ENCODE assay signal across 8 cellular contexts in genomic region chr20:25058051-25058796, GRCh38. TPM values are rescaled to one million over a fixed set of nuclear protein-coding genes. Genes with fewer than 3 reads are reported as not detected.
DNase-seq lines count a peak whose midpoint lies in the region; ATAC-seq lines count a peak whose summit lies in the region.

Gene ACSS1 (minus strand): TSS chr20:25058139. CDS start chr20:25058102, 37 bp downstream.

- H3K4me1 ChIP-seq in ectodermal cell (ENCODE audit: control insufficient read depth, insufficient read depth, low read length) = peaks cover 11% of the 10 kb centered on the region

- ATAC-seq in GM21723 (IDR thresholded peaks at IDR 0.05; ENCODE audit: unreplicated experiment) = peak; percentile 70

- peak; percentile 54 for DNase-seq in GF-D8 (lab: John Stamatoyannopoulos, UW)
- DNase-seq in LoVo (ENCODE audit: low spot score) = peak; percentile 61
- DNase-seq in activated CD4-positive, alpha-beta T cell treated with anti-CD3 and anti-CD28 coated beads, Interleukin-2, amount 50 U/mL, for 24 hours (ENCODE audit: low read depth in 1 of 2, low spot score in 1 of 2) = peak; percentile 48 to 55
- peak; percentile 70 for DNase-seq in midbrain (lab: John Stamatoyannopoulos, UW)
- DNase-seq in stimulated activated CD8-positive, alpha-beta memory T cell treated with anti-CD3 and anti-CD28 coated beads, Interleukin-4, amount 100 ng/mL, for 24 hours (ENCODE audit: low read depth) = peak; percentile 47
- no peak for DNase-seq in DMS114 treated with DMSO at 0.1 percent for 48 hours (lab: John Stamatoyannopoulos, UW; ENCODE audit: unreplicated experiment)

- peaks cover 95% of the 10 kb centered on the region for H3K27me3 ChIP-seq in ectodermal cell (ENCODE audit: control insufficient read depth, insufficient read depth, low read length, poor library complexity, severe bottlenecking)

- H3K4me3 ChIP-seq in ectodermal cell (ENCODE audit: insufficient read depth, low read depth, low read length) = peak within 1 kb of the TSS; percentile 37

- no peaks in the 10 kb centered on the region for H3K9me3 ChIP-seq in ectodermal cell (ENCODE audit: control insufficient read depth, low read length)

- 8 to 9% methylated on average over 52 of the region's 52 CpGs for WGBS in ectodermal cell, 2 experiments

- no peaks in the 10 kb centered on the region for H3K36me3 ChIP-seq in ectodermal cell (ENCODE audit: control insufficient read depth, insufficient read depth, low read length)

- H3K27ac ChIP-seq in ectodermal cell (ENCODE audit: insufficient read depth, low read depth, low read length, poor library complexity, severe bottlenecking) = no peak within 1 kb of the TSS

RNA-seq across cellular contexts. Expression of gene ACSS1, which starts in this region (rescaled TPM):
- 0.48 TPM for polyA plus RNA-seq in ectodermal cell (2013, experiment 1 of 4)
- polyA plus RNA-seq in ectodermal cell (2013, experiment 2 of 4) = 0.52 TPM
- 0.48 TPM for polyA plus RNA-seq in ectodermal cell (2013, experiment 3 of 4)
- polyA plus RNA-seq in ectodermal cell (2013, experiment 4 of 4) = 0.49 TPM
